In genomic region chr15:80154336-80154735, GRCh38 we compare ENCODE assay signal across 9 cellular contexts. TPM values are rescaled to one million over a fixed set of nuclear protein-coding genes. Genes with fewer than 3 reads are reported as not detected.
A peak's percentile ranks its signal among the peaks of the same experiment; 100 is the strongest.
DNase-seq lines count a peak whose midpoint lies in the region; ATAC-seq and TF ChIP-seq lines count a peak whose summit lies in the region.
"Had no signal": no experiment of that assay in that cellular context is flagged by ENCODE, and none has a peak within 500 bp of the region (broad histone marks: within the 10 kb centered on the region; RNA-seq: fewer than 3 reads in every experiment).

No MANE protein-coding gene starts in this region.

- H3K4me3 Mint-ChIP-seq in HFFc6: peak overlapping the region; percentile 94

- no peak overlapping the region for H3K4me3 ChIP-seq in AG10803 (ENCODE audit: low read length)

- H3K36me3 Mint-ChIP-seq in HFFc6 (ENCODE audit: low read depth): peaks cover 19% of the 10 kb centered on the region

- H3K27ac Mint-ChIP-seq in HFFc6: peak overlapping the region; percentile 93; the same call in 1 of the 2 replicates

- H3K27me3 Mint-ChIP-seq in HFFc6 (ENCODE audit: insufficient read depth): 0 out of 2 replicates have a peak, but pooled peaks cover 2% of the 10 kb centered on the region

- peak; percentile 19 for DNase-seq in AG10803 (ENCODE audit: low read depth)
- DNase-seq in HFFc6: no peak
- peak; percentile 85 for DNase-seq in amniotic epithelial cell (ENCODE audit: low read depth)
- peak; percentile 12 for DNase-seq in midbrain (lab: John Stamatoyannopoulos, UW)
- DNase-seq in NCI-H128 (lab: John Stamatoyannopoulos, UW; ENCODE audit: unreplicated experiment): no peak
- DNase-seq: dermis blood vessel endothelial cell had no signal

- no peaks in the 10 kb centered on the region for H3K9me3 Mint-ChIP-seq in HFFc6

- peaks cover 39% of the 10 kb centered on the region for H3K4me1 Mint-ChIP-seq in HFFc6 (ENCODE audit: low read depth)

- ATAC-seq in HG03571 (IDR thresholded peaks at IDR 0.05; ENCODE audit: unreplicated experiment): no peak
- ATAC-seq in HG03095 (IDR thresholded peaks at IDR 0.05; ENCODE audit: unreplicated experiment): no peak
- no peak for ATAC-seq in HG03097 (IDR thresholded peaks at IDR 0.05; ENCODE audit: low FRiP score, unreplicated experiment)

- TF ChIP-seq CTCF in AG10803 (conservative IDR thresholded peaks at IDR 0.05; ENCODE audit: low read length) (no peak), HFFc6 (IDR thresholded peaks at IDR 0.05) (no peak)

RNA-seq across cellular contexts. Expression of gene FAH, which starts 1.5 kb away (rescaled TPM):
- total RNA-seq in HFFc6 (2021; fragmentation: NEBNext Ultra II Directional; extraction: Animal tissue kit (Norgen Biotek cat#: 25700)): 10 to 100 TPM; 51.1 to 75.4 (median 61.1) TPM

Comparison
In these comparisons a context has a peak if more than half of its experiments do, and no peak if none do; other contexts are left out.
1. DNase-seq: peak in AG10803 (single experiment), amniotic epithelial cell (single experiment) and midbrain (single experiment); none in HFFc6 (single experiment) and NCI-H128 (single experiment).